ENCODE assay signal across 8 cellular contexts in the genomic region with DNA sequence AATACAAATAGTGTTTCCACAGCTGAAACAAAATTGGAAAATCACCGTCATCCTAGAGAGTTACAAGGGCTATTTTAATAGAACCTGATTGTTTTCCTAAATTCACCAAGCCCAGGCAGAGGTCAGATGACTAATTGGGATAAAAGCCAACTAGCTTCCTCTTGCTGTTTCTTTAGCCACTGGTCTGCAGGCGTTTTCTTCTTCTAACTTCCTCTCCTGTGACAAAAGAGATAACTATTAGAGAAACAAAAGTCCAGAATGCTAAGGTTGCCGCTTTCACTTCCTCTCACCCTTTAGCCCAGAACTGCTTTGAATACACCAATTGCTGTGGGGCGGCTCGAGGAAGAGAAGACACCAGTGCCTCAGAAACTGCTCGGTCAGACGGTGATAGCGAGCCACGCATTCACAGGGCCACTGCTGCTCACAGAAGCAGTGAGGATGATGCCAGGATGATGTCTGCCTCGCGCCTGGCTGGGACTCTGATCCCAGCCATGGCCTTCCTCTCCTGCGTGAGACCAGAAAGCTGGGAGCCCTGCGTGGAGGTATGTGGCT. TPM values are rescaled to one million over a fixed set of nuclear protein-coding genes. Genes with fewer than 3 reads are reported as not detected.
A peak's percentile ranks its signal among the peaks of the same experiment; 100 is the strongest.
DNase-seq lines count a peak whose midpoint lies in the region; ATAC-seq and TF ChIP-seq lines count a peak whose summit lies in the region.

A gene (plus strand): TSS at position 380 of the 552 bp plus-strand sequence. CDS start 70 bp downstream, at position 450.

- DNase-seq in NCI-H774 (lab: John Stamatoyannopoulos, UW), result peak; percentile 49
- DNase-seq in colonic mucosa, result peak; percentile 60
- DNase-seq in medulla oblongata (ENCODE audit: extremely low spot score), result peak; percentile 96
- DNase-seq in substantia nigra (lab: John Stamatoyannopoulos, UW), result peak in 45 of 49 donors; percentile 9 to 81 (median 39)
- DNase-seq in NCI-H526 treated with DMSO at 0.1 percent for 48 hours (lab: John Stamatoyannopoulos, UW), result no peak
- DNase-seq in NCI-H2107 (lab: John Stamatoyannopoulos, UW), result no peak

- no peaks in the 10 kb centered on the region for H3K4me1 ChIP-seq in colonic mucosa

- peak within 1 kb of the TSS; percentile 12 for H3K4me3 ChIP-seq in colonic mucosa

- H3K27ac ChIP-seq in colonic mucosa, result peak within 1 kb of the TSS; percentile 46
- peak within 1 kb of the TSS; percentile 36 for H3K27ac ChIP-seq in substantia nigra (ENCODE audit: low read depth, low read length, poor library complexity, severe bottlenecking)

- TF ChIP-seq CTCF in colonic mucosa (IDR thresholded peaks at IDR 0.05), result no peak

- no peaks in the 10 kb centered on the region for H3K36me3 ChIP-seq in colonic mucosa

- H3K27me3 ChIP-seq in colonic mucosa, result no peaks in the 10 kb centered on the region

- intact Hi-C loops in colonic mucosa (cut with DNase I), result no loop called here

- ATAC-seq in GM18517 (IDR thresholded peaks at IDR 0.05; ENCODE audit: unreplicated experiment) (peak; percentile 99), HG02678 (IDR thresholded peaks at IDR 0.05; ENCODE audit: unreplicated experiment) (peak; percentile 100)

- H3K9ac ChIP-seq in colonic mucosa (ENCODE audit: low read depth in 2 of 2, low read length in 2 of 2), result peak within 1 kb of the TSS in 1 of 2 donors; percentile 66

- no peaks in the 10 kb centered on the region for H3K9me3 ChIP-seq in colonic mucosa

RNA-seq across cellular contexts. Expression of the gene that starts here (rescaled TPM):
- total RNA-seq in colonic mucosa, result 1 to 10 TPM; 3.2 to 7.5 TPM

Comparison
In these comparisons a context has a peak if more than half of its experiments do, and no peak if none do; other contexts are left out.
1. DNase-seq: peak in NCI-H774 (single experiment), colonic mucosa (single experiment), medulla oblongata (single experiment) and substantia nigra (45 of 49); none in NCI-H526 treated with DMSO at 0.1 percent for 48 hours (single experiment) and NCI-H2107 (single experiment).